In genomic region chrX:101056551-101056950, GRCh38 we compare ENCODE assay signal across 1 cellular context. TPM values are rescaled to one million over a fixed set of nuclear protein-coding genes. Genes with fewer than 3 reads are reported as not detected.
"Had no signal": no experiment of that assay in that cellular context is flagged by ENCODE, and none has a peak within 500 bp of the region (broad histone marks: within the 10 kb centered on the region; RNA-seq: fewer than 3 reads in every experiment).

No MANE protein-coding gene starts in this region.

RNA-seq across cellular contexts. Expression of gene TMEM35A, which starts 22.1 kb away (rescaled TPM):
- polyA plus RNA-seq: immature natural killer cell had no signal
